ENCODE assay signal across 13 cellular contexts in the genomic region with DNA sequence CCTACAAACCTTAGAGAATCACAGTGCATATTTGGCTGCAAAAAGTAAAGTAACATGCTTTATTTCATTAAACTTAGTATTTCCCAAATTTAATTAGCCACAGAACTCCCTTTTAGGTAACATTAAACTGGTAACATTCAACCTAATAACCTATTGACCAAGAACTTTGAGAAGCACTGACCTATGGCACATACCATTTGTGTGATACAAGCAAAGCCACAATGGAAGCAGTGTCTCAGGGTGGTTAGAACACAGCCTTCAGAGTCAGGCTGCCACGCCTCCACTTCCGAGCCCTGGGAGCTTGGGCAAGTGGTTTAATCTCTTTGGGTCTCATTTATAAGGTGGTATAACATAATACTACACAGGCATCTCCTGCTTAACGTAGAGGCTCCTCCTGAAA.
"Had no signal": no experiment of that assay in that cellular context is flagged by ENCODE, and none has a peak within 500 bp of the region (broad histone marks: within the 10 kb centered on the region; RNA-seq: fewer than 3 reads in every experiment).

No MANE protein-coding gene starts in this region.

- ATAC-seq: activated naive CD8-positive, alpha-beta T cell treated with anti-CD3 and anti-CD28 coated beads, Interleukin-2, amount 50 U/mL, for 24 hours; left lobe of liver; stimulated activated effector memory CD8-positive, alpha-beta T cell treated with anti-CD3 and anti-CD28 coated beads, Interleukin-12 subunit alpha, Interleukin-12 subunit beta, amount 100 ng/mL, for 72 hours; T-cell had no signal

- H3K36me3 ChIP-seq: tibial nerve had no signal

- H3K27ac ChIP-seq: skin epidermis, tibial nerve, VCaP had no signal

- DNase-seq: activated CD4-positive, alpha-beta T cell treated with anti-CD3 and anti-CD28 coated beads for 4 hours; activated naive CD4-positive, alpha-beta T cell treated with Interleukin-2 at 50 U/mL for 16 hours; activated naive CD8-positive, alpha-beta T cell treated with anti-CD3 and anti-CD28 coated beads, Interleukin-2, amount 50 U/mL, for 24 hours; effector memory CD4-positive, alpha-beta T cell; mesenchymal stem cell; retina; T-cell; T1000 had no signal

- H3K27me3 ChIP-seq: tibial nerve had no signal

- H3K4me3 ChIP-seq: skin epidermis, tibial nerve had no signal

- H3K9me3 ChIP-seq: tibial nerve had no signal
